Comparison of ENCODE assay signal across 8 cellular contexts in genomic region chr5:148179234-148179824, GRCh38. TPM values are rescaled to one million over a fixed set of nuclear protein-coding genes. Genes with fewer than 3 reads are reported as not detected.
DNase-seq lines count a peak whose midpoint lies in the region; ATAC-seq lines count a peak whose summit lies in the region.

No MANE protein-coding gene starts in this region.

- POLR2A ChIA-PET in activated CD8-positive, alpha-beta T cell treated with anti-CD3 and anti-CD28 coated beads, Interleukin-2, amount 10 ng/mL, durations not matched to agents 7 days and 5 days (lab: Charles Lee), result interaction anchor here (0.6 kb wide), 1 partner anchor 311 kb away, joined by 3 read pairs; no protein-coding TSS in a partner anchor

- H3K27ac Mint-ChIP-seq in activated CD8-positive, alpha-beta T cell treated with anti-CD3 and anti-CD28 coated beads, Interleukin-2, amount 10 ng/mL, durations not matched to agents 7 days and 5 days, result no peak overlapping the region

- peak; percentile 29 to 76 (median 36) for DNase-seq in NCI-H1417 (lab: John Stamatoyannopoulos, UW)
- no peak for DNase-seq in NCI-H1417 treated with DMSO at 0.1 percent for 48 hours (lab: John Stamatoyannopoulos, UW)
- DNase-seq in NCI-H2081 (lab: John Stamatoyannopoulos, UW), result peak; percentile 38 to 54
- peak; percentile 25 for DNase-seq in activated CD8-positive, alpha-beta T cell treated with anti-CD3 and anti-CD28 coated beads, Interleukin-2, amount 10 ng/mL, durations not matched to agents 7 days and 5 days
- DNase-seq in left ventricle myocardium superior, result no peak
- DNase-seq in skeletal muscle cell (ENCODE audit: low read depth), result peak; percentile 11

- no peak overlapping the region for H3K4me3 Mint-ChIP-seq in activated CD8-positive, alpha-beta T cell treated with anti-CD3 and anti-CD28 coated beads, Interleukin-2, amount 10 ng/mL, durations not matched to agents 7 days and 5 days

- H3K27me3 Mint-ChIP-seq in activated CD8-positive, alpha-beta T cell treated with anti-CD3 and anti-CD28 coated beads, Interleukin-2, amount 10 ng/mL, durations not matched to agents 7 days and 5 days (ENCODE audit: low read depth), result peaks cover 9% of the 10 kb centered on the region

- no peak overlapping the region for H3K4me3 ChIP-seq in skeletal muscle cell (ENCODE audit: low read depth, low read length)

- no peaks in the 10 kb centered on the region for H3K36me3 Mint-ChIP-seq in activated CD8-positive, alpha-beta T cell treated with anti-CD3 and anti-CD28 coated beads, Interleukin-2, amount 10 ng/mL, durations not matched to agents 7 days and 5 days (ENCODE audit: low read depth)

- CTCF ChIA-PET in activated CD8-positive, alpha-beta T cell treated with anti-CD3 and anti-CD28 coated beads, Interleukin-2, amount 10 ng/mL, durations not matched to agents 7 days and 5 days (lab: Charles Lee), result interaction anchor here (0.7 to 2.8 kb wide), 5 partner anchors 10 to 552 kb away, joined by 3 to 27 read pairs (median 3); no protein-coding TSS in a partner anchor

- ATAC-seq in HG02571 (IDR thresholded peaks at IDR 0.05; ENCODE audit: unreplicated experiment) (peak; percentile 76), left ventricle myocardium superior (peak; percentile 51), GM18873 (IDR thresholded peaks at IDR 0.05; ENCODE audit: low FRiP score, unreplicated experiment) (no peak)
- no peak for ATAC-seq in activated CD8-positive, alpha-beta T cell treated with anti-CD3 and anti-CD28 coated beads, Interleukin-2, amount 10 ng/mL, durations not matched to agents 7 days and 5 days

- no peaks in the 10 kb centered on the region for H3K9me3 Mint-ChIP-seq in activated CD8-positive, alpha-beta T cell treated with anti-CD3 and anti-CD28 coated beads, Interleukin-2, amount 10 ng/mL, durations not matched to agents 7 days and 5 days (ENCODE audit: insufficient read depth)

- intact Hi-C loops in left ventricle myocardium superior (cut with micrococcal nuclease), result loop anchor here (5.0 kb wide), 2 partner anchors 263 to 553 kb away; no protein-coding TSS in a partner anchor

- no peaks in the 10 kb centered on the region for H3K4me1 Mint-ChIP-seq in activated CD8-positive, alpha-beta T cell treated with anti-CD3 and anti-CD28 coated beads, Interleukin-2, amount 10 ng/mL, durations not matched to agents 7 days and 5 days (ENCODE audit: low read depth)

RNA-seq across cellular contexts. Expression of gene SPINK14, which starts 11.0 kb away (rescaled TPM):
- not detected for total RNA-seq in activated CD8-positive, alpha-beta T cell treated with anti-CD3 and anti-CD28 coated beads, Interleukin-2, amount 10 ng/mL, durations not matched to agents 7 days and 5 days
- total RNA-seq in left ventricle myocardium superior, result not detected

RNA-seq across cellular contexts. Expression of gene SPINK6, which starts 23.5 kb away (rescaled TPM):
- not detected for total RNA-seq in activated CD8-positive, alpha-beta T cell treated with anti-CD3 and anti-CD28 coated beads, Interleukin-2, amount 10 ng/mL, durations not matched to agents 7 days and 5 days
- not detected for total RNA-seq in left ventricle myocardium superior

RNA-seq across cellular contexts. Expression of gene MARCOL, which starts 59.0 kb away (rescaled TPM):
- total RNA-seq in activated CD8-positive, alpha-beta T cell treated with anti-CD3 and anti-CD28 coated beads, Interleukin-2, amount 10 ng/mL, durations not matched to agents 7 days and 5 days, result not detected
- not detected for total RNA-seq in left ventricle myocardium superior

Comparison
In these comparisons a context has a peak if more than half of its experiments do, and no peak if none do; other contexts are left out.
1. DNase-seq: peak in NCI-H1417 (3 of 3), NCI-H2081 (2 of 2), activated CD8-positive, alpha-beta T cell treated with anti-CD3 and anti-CD28 coated beads, Interleukin-2, amount 10 ng/mL, durations not matched to agents 7 days and 5 days (single experiment) and skeletal muscle cell (single experiment); none in NCI-H1417 treated with DMSO at 0.1 percent for 48 hours (single experiment) and left ventricle myocardium superior (single experiment).
2. ATAC-seq: peak in HG02571 (single experiment) and left ventricle myocardium superior (single experiment); none in activated CD8-positive, alpha-beta T cell treated with anti-CD3 and anti-CD28 coated beads, Interleukin-2, amount 10 ng/mL, durations not matched to agents 7 days and 5 days (single experiment) and GM18873 (single experiment).